ENCODE assay signal across 13 cellular contexts in the genomic region with DNA sequence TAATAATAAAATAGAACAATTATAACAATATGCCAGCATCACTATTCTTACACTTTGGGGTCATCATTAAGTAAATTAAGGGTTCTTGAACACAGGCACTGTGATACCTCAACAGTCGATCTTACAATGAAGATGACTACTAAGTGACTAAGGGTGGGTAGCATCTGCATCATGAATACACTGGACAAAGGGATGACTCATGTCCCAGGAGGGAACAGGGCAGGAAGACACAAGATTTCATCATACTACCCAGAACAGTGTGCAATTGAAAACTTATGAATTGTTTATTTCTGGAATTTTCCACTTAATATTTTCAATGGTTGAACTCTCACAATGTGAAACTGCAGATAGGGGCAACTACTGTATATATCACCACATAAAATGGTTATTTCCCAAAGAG. TPM values are rescaled to one million over a fixed set of nuclear protein-coding genes. Genes with fewer than 3 reads are reported as not detected.
DNase-seq lines count a peak whose midpoint lies in the region; ATAC-seq and TF ChIP-seq lines count a peak whose summit lies in the region.
"Had no signal": no experiment of that assay in that cellular context is flagged by ENCODE, and none has a peak within 500 bp of the region (broad histone marks: within the 10 kb centered on the region; RNA-seq: fewer than 3 reads in every experiment).

No MANE protein-coding gene starts in this region.

- no peak for ATAC-seq in WTC11
- ATAC-seq in HG03378 (IDR thresholded peaks at IDR 0.05; ENCODE audit: unreplicated experiment) = no peak
- ATAC-seq in Right ventricle myocardium superior (ENCODE audit: poor library complexity) = no peak

- DNase-seq in A172 (ENCODE audit: low spot score) (peak; percentile 85), HPDE6-E6E7 (ENCODE audit: extremely low spot score) (peak; percentile 71), WTC11 (ENCODE audit: low spot score) (no peak), globus pallidus (ENCODE audit: low spot score) (peak; percentile 76), NCI-H774 (lab: John Stamatoyannopoulos, UW) (no peak), GDM1 (lab: John Stamatoyannopoulos, UW) (no peak), Right ventricle myocardium superior (no peak)
- DNase-seq: activated naive CD4-positive, alpha-beta T cell treated with Interleukin-2 at 50 U/mL for 16 hours; AML-193; GOT3; NCI-H510A treated with DMSO at 0.1 percent for 48 hours; nephron progenitor cell had no signal

- no peak overlapping the region for H3K4me3 Mint-ChIP-seq in WTC11
- H3K4me3 Mint-ChIP-seq: nephron progenitor cell had no signal

- intact Hi-C loops in Right ventricle myocardium superior (cut with DNase I) = no loop called here

- H3K27ac Mint-ChIP-seq in WTC11 = no peak overlapping the region

- H3K27me3 Mint-ChIP-seq in WTC11 (ENCODE audit: low read depth) = no peaks in the 10 kb centered on the region

- CTCF ChIA-PET in WTC11 (lab: Charles Lee) = no interaction called here

- H3K4me1 Mint-ChIP-seq in WTC11 = peaks cover 8% of the 10 kb centered on the region; the same call in 1 of the 2 replicates
- H3K4me1 Mint-ChIP-seq: nephron progenitor cell had no signal

- no peaks in the 10 kb centered on the region for H3K9me3 Mint-ChIP-seq in WTC11
- H3K9me3 Mint-ChIP-seq: nephron progenitor cell had no signal

- no peaks in the 10 kb centered on the region for H3K36me3 Mint-ChIP-seq in WTC11

- no peak for TF ChIP-seq CTCF in WTC11 (IDR thresholded peaks at IDR 0.05)

- POLR2A ChIA-PET in WTC11 (lab: Charles Lee) = no interaction called here

TF ChIP-seq in WTC11, 78 proteins besides CTCF, POLR2A, EP300 and RAD21:
- TF ChIP-seq GABPB1 (CRISPR knock-in tag; IDR thresholded peaks at IDR 0.05) (peak; percentile 61; the same call in 1 of the 2 replicates), CREM (CRISPR knock-in tag; IDR thresholded peaks at IDR 0.05) (no peak), ZBTB21 (CRISPR knock-in tag; IDR thresholded peaks at IDR 0.05; ENCODE audit: borderline replicate concordance) (no peak)

RNA-seq across cellular contexts. Expression of a gene that starts 19.7 kb away (rescaled TPM):
- total RNA-seq in A172 (2014; rRNA removed; shearing (Covaris generic)) = not detected in 2 replicates
- total RNA-seq in WTC11 (2021) (0.23 to 0.53 TPM in 2 of 3 replicates, not detected in the other), Right ventricle myocardium superior (0.27 TPM)

RNA-seq across cellular contexts. Expression of a gene that starts 19.7 kb away (rescaled TPM):
- 0.38 and 4.4 TPM in 2 replicates for total RNA-seq in A172 (2014; rRNA removed; shearing (Covaris generic))
- 0.46 to 1.3 TPM (median 0.82 TPM) in 3 replicates for total RNA-seq in WTC11 (2021)
- total RNA-seq in Right ventricle myocardium superior = 0.22 TPM

Comparison
In these comparisons a context has a peak if more than half of its experiments do, and no peak if none do; other contexts are left out.
1. DNase-seq: peak in A172 (single experiment), HPDE6-E6E7 (single experiment) and globus pallidus (single experiment); none in WTC11 (single experiment), NCI-H774 (single experiment), GDM1 (single experiment) and Right ventricle myocardium superior (single experiment).